In genomic region chr18:38579764-38580163, GRCh38 we compare ENCODE assay signal across 16 cellular contexts.
A peak's percentile ranks its signal among the peaks of the same experiment; 100 is the strongest.
DNase-seq lines count a peak whose midpoint lies in the region; ATAC-seq and TF ChIP-seq lines count a peak whose summit lies in the region.
"Had no signal": no experiment of that assay in that cellular context is flagged by ENCODE, and none has a peak within 500 bp of the region (broad histone marks: within the 10 kb centered on the region; RNA-seq: fewer than 3 reads in every experiment).

No MANE protein-coding gene starts in this region.

- no peaks in the 10 kb centered on the region for H3K9me3 Mint-ChIP-seq in immature natural killer cell
- H3K9me3 Mint-ChIP-seq: CD8-positive, alpha-beta T cell had no signal

- H3K4me3 Mint-ChIP-seq in immature natural killer cell, result no peak overlapping the region
- H3K4me3 Mint-ChIP-seq: B cell; CD8-positive, alpha-beta T cell; HFFc6 had no signal

- H3K27me3 Mint-ChIP-seq in immature natural killer cell (ENCODE audit: low read depth in 3 of 3), result peaks cover 1 to 4% (median 2%) of the 10 kb centered on the region in 3 donors
- H3K27me3 Mint-ChIP-seq: B cell had no signal

- peaks cover 31% of the 10 kb centered on the region for H3K9me3 ChIP-seq in mucosa of descending colon

- TF ChIP-seq CTCF in mucosa of descending colon (IDR thresholded peaks at IDR 0.05), result no peak

- DNase-seq in G401 (ENCODE audit: low spot score) (peak; percentile 4), NCI-H82 treated with DMSO at 0.1 percent for 48 hours (lab: John Stamatoyannopoulos, UW; ENCODE audit: unreplicated experiment) (peak; percentile 46), immature natural killer cell (no peak), T-helper 1 cell (no peak), mucosa of descending colon (no peak)
- DNase-seq: Calu3; CD8-positive, alpha-beta T cell; DMS79 treated with DMSO at 0.1 percent for 48 hours; EL; GM23248; H7; HFFc6 had no signal

- H3K36me3 ChIP-seq in mucosa of descending colon (ENCODE audit: low read depth), result no peaks in the 10 kb centered on the region
- H3K36me3 ChIP-seq: BLaER1 treated with 17β-estradiol and CSF1 and Interleukin-3, amounts not matched to agents 10 nM and 100 nM had no signal

- in situ Hi-C loops in G401 (cut with HindIII; ENCODE audit: low sequenced_read_pairs), result no loop called here

- no peaks in the 10 kb centered on the region for H3K36me3 Mint-ChIP-seq in immature natural killer cell
- H3K36me3 Mint-ChIP-seq: CD8-positive, alpha-beta T cell had no signal

- H3K27ac Mint-ChIP-seq in immature natural killer cell, result peak overlapping the region in 4 of 6 donors; percentile 3 to 56 (median 18)
- H3K27ac Mint-ChIP-seq: B cell; CD8-positive, alpha-beta T cell; HFFc6 had no signal

- no peak overlapping the region for H3K4me3 ChIP-seq in mucosa of descending colon
- H3K4me3 ChIP-seq: BLaER1 treated with 17β-estradiol and CSF1 and Interleukin-3, amounts not matched to agents 10 nM and 100 nM; GM23248 had no signal

- intact Hi-C loops in mucosa of descending colon (cut with DNase I, micrococcal nuclease), result no loop called here

- no peak for ATAC-seq in HG02852 (IDR thresholded peaks at IDR 0.05; ENCODE audit: unreplicated experiment)
- ATAC-seq in mucosa of descending colon, result no peak
- ATAC-seq: CD8-positive, alpha-beta T cell; HCT116 had no signal

- H3K4me1 ChIP-seq in mucosa of descending colon (ENCODE audit: low read depth), result no peaks in the 10 kb centered on the region

- peaks cover 44 to 52% of the 10 kb centered on the region in 2 donors for H3K4me1 Mint-ChIP-seq in immature natural killer cell
- H3K4me1 Mint-ChIP-seq: B cell had no signal

Comparison
In these comparisons a context has a peak if more than half of its experiments do, and no peak if none do; other contexts are left out.
1. DNase-seq: peak in G401 (single experiment) and NCI-H82 treated with DMSO at 0.1 percent for 48 hours (single experiment); none in immature natural killer cell (0 of 3), T-helper 1 cell (0 of 5) and mucosa of descending colon (0 of 3).